In genomic region chr16:89504061-89504460, GRCh38 we compare ENCODE assay signal across 1 cellular context.
TF ChIP-seq lines count a peak whose summit lies in the region.

No MANE protein-coding gene starts in this region.

TF ChIP-seq in K562, 482 proteins besides CTCF, POLR2A, EP300 and RAD21:
- no peak for TF ChIP-seq KDM4B (IDR thresholded peaks at IDR 0.05; ENCODE audit: borderline replicate concordance in 2 of 2, low read depth in 1 of 2)
- no peak for TF ChIP-seq ELK3 (CRISPR knock-in tag; IDR thresholded peaks at IDR 0.05)
- TF ChIP-seq EGR1 (conservative IDR thresholded peaks at IDR 0.05): peak; percentile 30; the same call in 1 of the 2 replicates
- TF ChIP-seq SRF (CRISPR knock-in tag; IDR thresholded peaks at IDR 0.05): no peak
